ENCODE assay signal across 16 cellular contexts in genomic region chr11:101863361-101863760, GRCh38. TPM values are rescaled to one million over a fixed set of nuclear protein-coding genes. Genes with fewer than 3 reads are reported as not detected.
DNase-seq lines count a peak whose midpoint lies in the region; ATAC-seq, FAIRE-seq and TF ChIP-seq lines count a peak whose summit lies in the region.
"Had no signal": no experiment of that assay in that cellular context is flagged by ENCODE, and none has a peak within 500 bp of the region (broad histone marks: within the 10 kb centered on the region; RNA-seq: fewer than 3 reads in every experiment).

No MANE protein-coding gene starts in this region.

- H3K79me2 ChIP-seq in PC-3 (ENCODE audit: low read length) (no peaks in the 10 kb centered on the region), endothelial cell of umbilical vein (ENCODE audit: control insufficient read depth, insufficient read depth, low read length) (no peaks in the 10 kb centered on the region), neural progenitor cell (ENCODE audit: low read depth) (no peaks in the 10 kb centered on the region)

- H3K27me3 Mint-ChIP-seq in neural progenitor cell (ENCODE audit: insufficient read depth, low read depth) = no peaks in the 10 kb centered on the region
- H3K27me3 Mint-ChIP-seq: CD4-positive, CD25-positive, alpha-beta regulatory T cell had no signal

- no peak overlapping the region for H3K27ac Mint-ChIP-seq in neural progenitor cell
- H3K27ac Mint-ChIP-seq: CD4-positive, CD25-positive, alpha-beta regulatory T cell; natural killer cell had no signal

- CTCF ChIA-PET in PC-3 (lab: Charles Lee) (interaction anchor here (0.6 to 4.4 kb wide), 3 partner anchors 57 to 144 kb away, joined by 3 to 43 read pairs (median 16); no protein-coding TSS in a partner anchor), endothelial cell of umbilical vein (lab: Charles Lee) (interaction anchor here (0.7 to 10.9 kb wide), 13 partner anchors 14 to 803 kb away, joined by 3 to 621 read pairs (median 5); partner anchors contain the start of gene CEP126)

- dilution Hi-C loops in endothelial cell of umbilical vein (cut with MboI; ENCODE audit: extremely low pct_ligation_motif_present, low sequenced_read_pairs) = no loop called here

- H3K4me1 Mint-ChIP-seq in neural progenitor cell = peaks cover 5% of the 10 kb centered on the region
- H3K4me1 Mint-ChIP-seq: CD4-positive, CD25-positive, alpha-beta regulatory T cell; natural killer cell had no signal

- DNase-seq in AG20443 (ENCODE audit: low spot score) = peak; percentile 64
- DNase-seq in PC-3 = peak; percentile 82
- peak; percentile 76 for DNase-seq in endothelial cell of umbilical vein (ENCODE audit: low read depth, low spot score)
- DNase-seq in neural progenitor cell (ENCODE audit: low spot score) = no peak
- DNase-seq in testis = no peak
- no peak for DNase-seq in activated T-cell treated with anti-CD3 and anti-CD28 coated beads, Interleukin-2, amount 50 U/mL, for 48 hours
- DNase-seq: CD4-positive, CD25-positive, alpha-beta regulatory T cell; natural killer cell; NCI-H1105; NCI-H526 had no signal

- peaks cover 7% of the 10 kb centered on the region for H3K9me3 Mint-ChIP-seq in neural progenitor cell

- TF ChIP-seq POLR2A in endothelial cell of umbilical vein (IDR thresholded peaks at IDR 0.05; ENCODE audit: low read depth, low read length) = no peak
- no peak for TF ChIP-seq POLR2A in testis (IDR thresholded peaks at IDR 0.05)

- H3K9me1 ChIP-seq in endothelial cell of umbilical vein (replicated peaks; ENCODE audit: control insufficient read depth, extremely low read depth, insufficient read depth, low read length) = no peaks in the 10 kb centered on the region

- POLR2A ChIA-PET in PC-3 (lab: Charles Lee; ENCODE audit: unreplicated experiment) (no interaction called here), endothelial cell of umbilical vein (lab: Charles Lee) (interaction anchor here (1.2 kb wide), 2 partner anchors 50 to 51 kb away, joined by 6 to 7 read pairs; partner anchors contain the start of gene CEP126)

- 0 out of 2 replicates have a peak overlapping the region, but pooled peaks have one; percentile 5 for H3K4me3 ChIP-seq in PC-3 (ENCODE audit: low read length)
- H3K4me3 ChIP-seq in endothelial cell of umbilical vein (replicated peaks in 1 of 3; ENCODE audit: insufficient read depth in 1 of 3, low read depth in 1 of 3, low read length in 3 of 3) = no peak overlapping the region
- H3K4me3 ChIP-seq in neural progenitor cell = no peak overlapping the region
- no peak overlapping the region for H3K4me3 ChIP-seq in testis
- H3K4me3 ChIP-seq: ascending aorta, SK-N-MC had no signal

- ATAC-seq in PC-3 (peak; percentile 45), HG02852 (IDR thresholded peaks at IDR 0.05; ENCODE audit: unreplicated experiment) (no peak), HG03095 (IDR thresholded peaks at IDR 0.05; ENCODE audit: unreplicated experiment) (no peak)
- ATAC-seq: natural killer cell had no signal

- H3K9me2 ChIP-seq in PC-3 (replicated peaks; ENCODE audit: low read length) = no peaks in the 10 kb centered on the region

- H3K27me3 ChIP-seq in PC-3 (ENCODE audit: low read length) = no peaks in the 10 kb centered on the region
- no peaks in the 10 kb centered on the region for H3K27me3 ChIP-seq in endothelial cell of umbilical vein (ENCODE audit: control insufficient read depth in 2 of 2, insufficient read depth in 2 of 2, low read length in 2 of 2)
- no peaks in the 10 kb centered on the region for H3K27me3 ChIP-seq in neural progenitor cell
- H3K27me3 ChIP-seq in testis = no peaks in the 10 kb centered on the region
- H3K27me3 ChIP-seq: ascending aorta had no signal

- FAIRE-seq in endothelial cell of umbilical vein (lab: Jason Lieb, UNC) = peak; percentile 83
- FAIRE-seq: islet of Langerhans had no signal

- BruUV-seq in PC-3 (replicated peaks; lab: Mats Ljungman, UMichigan) (no TSS peak), endothelial cell of umbilical vein (replicated peaks; lab: Mats Ljungman, UMichigan) (no TSS peak)

- peaks cover 55% of the 10 kb centered on the region for H3K4me1 ChIP-seq in PC-3 (ENCODE audit: insufficient read depth, low read length)
- peaks cover 48% of the 10 kb centered on the region for H3K4me1 ChIP-seq in endothelial cell of umbilical vein (ENCODE audit: control insufficient read depth, extremely low read depth, insufficient read depth, low read length)
- H3K4me1 ChIP-seq in neural progenitor cell = peaks cover 3% of the 10 kb centered on the region
- peaks cover 9% of the 10 kb centered on the region for H3K4me1 ChIP-seq in testis
- H3K4me1 ChIP-seq: ascending aorta had no signal

- H3K4me3 Mint-ChIP-seq in neural progenitor cell = no peak overlapping the region
- H3K4me3 Mint-ChIP-seq: CD4-positive, CD25-positive, alpha-beta regulatory T cell; natural killer cell had no signal

- TF ChIP-seq CTCF in PC-3 (conservative IDR thresholded peaks at IDR 0.05; ENCODE audit: low read depth, low read length) (no peak), endothelial cell of umbilical vein (IDR thresholded peaks at IDR 0.05; ENCODE audit: extremely low read depth in 1 of 2, insufficient read depth in 1 of 2, low read depth in 1 of 2, low read length in 2 of 2) (no peak), neural progenitor cell (IDR thresholded peaks at IDR 0.05) (no peak), testis (IDR thresholded peaks at IDR 0.05) (no peak)

- no peaks in the 10 kb centered on the region for H3K36me3 Mint-ChIP-seq in neural progenitor cell
- H3K36me3 Mint-ChIP-seq: CD4-positive, CD25-positive, alpha-beta regulatory T cell; natural killer cell had no signal

- H3K4me2 ChIP-seq in PC-3 (ENCODE audit: low read length) (peak overlapping the region; percentile 46), endothelial cell of umbilical vein (ENCODE audit: insufficient read depth, low read length) (peak overlapping the region; percentile 23), neural progenitor cell (no peak overlapping the region)

- H3F3A ChIP-seq in PC-3 (ENCODE audit: low read length, unreplicated experiment) (peaks cover 8% of the 10 kb centered on the region), neural progenitor cell (ENCODE audit: low read depth) (no peaks in the 10 kb centered on the region)

- H3K36me3 ChIP-seq in PC-3 (ENCODE audit: low read depth, low read length) (no peaks in the 10 kb centered on the region), endothelial cell of umbilical vein (ENCODE audit: control insufficient read depth in 2 of 2, extremely low read depth in 1 of 2, insufficient read depth in 2 of 2, low read length in 2 of 2) (no peaks in the 10 kb centered on the region), neural progenitor cell (no peaks in the 10 kb centered on the region), testis (ENCODE audit: low read depth, missing control alignments) (no peaks in the 10 kb centered on the region)
- H3K36me3 ChIP-seq: ascending aorta had no signal

- H2AFZ ChIP-seq in PC-3 (ENCODE audit: low read length) (peak overlapping the region; percentile 12; the same call in 1 of the 2 replicates), endothelial cell of umbilical vein (ENCODE audit: low read depth, low read length) (no peak overlapping the region), neural progenitor cell (replicated peaks) (peak overlapping the region; percentile 80)

- intact Hi-C loops in PC-3 (cut with micrococcal nuclease) = loop anchor here (5.0 kb wide), 5 partner anchors 249 to 804 kb away; partner anchors contain the start of gene YAP1
- intact Hi-C loops in endothelial cell of umbilical vein (cut with micrococcal nuclease) = loop anchor here (1.0 to 10.0 kb wide), 6 partner anchors 10 to 483 kb away; partner anchors contain the start of gene BIRC2
- intact Hi-C loops in testis (cut with DNase I; ENCODE audit: low total_unique reads) = loop anchor here (10.0 kb wide), 1 partner anchor 141 kb away; no protein-coding TSS in a partner anchor

- H3K9ac ChIP-seq in PC-3 (ENCODE audit: low read length) (no peak overlapping the region), endothelial cell of umbilical vein (replicated peaks; ENCODE audit: extremely low read depth, insufficient read depth, low read length) (peak overlapping the region; percentile 68), neural progenitor cell (no peak overlapping the region)

- H4K20me1 ChIP-seq in PC-3 (ENCODE audit: low read length) (no peaks in the 10 kb centered on the region), endothelial cell of umbilical vein (replicated peaks; ENCODE audit: control insufficient read depth, extremely low read depth, insufficient read depth, low read length) (no peaks in the 10 kb centered on the region), neural progenitor cell (ENCODE audit: low read depth) (no peaks in the 10 kb centered on the region)

- H3K27ac ChIP-seq in PC-3 (ENCODE audit: low read length) (peak overlapping the region; percentile 57), endothelial cell of umbilical vein (ENCODE audit: insufficient read depth, low read depth, low read length) (peak overlapping the region; percentile 84), neural progenitor cell (no peak overlapping the region), testis (peak overlapping the region in 1 of 2 donors; percentile 5)
- H3K27ac ChIP-seq: ascending aorta, SK-N-MC had no signal

- no peaks in the 10 kb centered on the region for H3K9me3 ChIP-seq in PC-3 (ENCODE audit: low read length)
- H3K9me3 ChIP-seq in endothelial cell of umbilical vein (replicated peaks; ENCODE audit: control insufficient read depth, insufficient read depth, low read length) = no peaks in the 10 kb centered on the region
- no peaks in the 10 kb centered on the region for H3K9me3 ChIP-seq in neural progenitor cell (ENCODE audit: low read depth)
- H3K9me3 ChIP-seq in testis = no peaks in the 10 kb centered on the region
- H3K9me3 ChIP-seq: ascending aorta had no signal

RNA-seq across cellular contexts. Expression of gene CEP126, which starts 51.4 kb away (rescaled TPM):
- total RNA-seq in PC-3 (2014; rRNA removed) (1.0 and 2.5 TPM in 2 replicates), endothelial cell of umbilical vein (5.8 and 9.1 TPM in 2 replicates), neural progenitor cell (ENCODE audit: low replicate concordance) (1.5 and 2.2 TPM in 2 replicates), testis (10 to 100 TPM; 11.2 to 18.6 TPM)
- polyA plus RNA-seq in endothelial cell of umbilical vein (2.9 and 3.6 TPM in 2 replicates), testis (ENCODE audit: insufficient read depth, low read depth, low replicate concordance) (14.8 TPM)
- polyA plus RNA-seq in endothelial cell of umbilical vein (2011; cell fraction: cytosol; rRNA removed) = 3.9 and 4.1 TPM in 2 replicates
- polyA plus RNA-seq in endothelial cell of umbilical vein (2011; cell fraction: nucleus; rRNA removed) = 14.9 and 16.2 TPM in 2 replicates
- 10.6 and 13.2 TPM in 2 replicates for polyA plus RNA-seq in endothelial cell of umbilical vein (2012)
- 7.5 and 12.3 TPM in 2 replicates for polyA minus RNA-seq in endothelial cell of umbilical vein
- polyA minus RNA-seq in endothelial cell of umbilical vein (2011; cell fraction: cytosol; rRNA and poly(A)+ RNA removed) = 1.4 TPM
- 16.2 and 24.7 TPM in 2 replicates for polyA minus RNA-seq in endothelial cell of umbilical vein (2011; cell fraction: nucleus; rRNA and poly(A)+ RNA removed)

RNA-seq across cellular contexts. Expression of gene ANGPTL5, which starts 53.0 kb away (rescaled TPM):
- total RNA-seq in PC-3 (2014; rRNA removed) = not detected in 2 replicates
- not detected in 2 replicates for total RNA-seq in endothelial cell of umbilical vein
- polyA plus RNA-seq in endothelial cell of umbilical vein = 0.03 and 0.12 TPM in 2 replicates
- polyA plus RNA-seq in endothelial cell of umbilical vein (2011; cell fraction: cytosol; rRNA removed) = 0.12 and 0.18 TPM in 2 replicates
- polyA plus RNA-seq in endothelial cell of umbilical vein (2011; cell fraction: nucleus; rRNA removed) = 0.07 and 0.22 TPM in 2 replicates
- polyA plus RNA-seq in endothelial cell of umbilical vein (2012) = 0.07 and 0.14 TPM in 2 replicates
- polyA minus RNA-seq in endothelial cell of umbilical vein = not detected in 2 replicates
- polyA minus RNA-seq in endothelial cell of umbilical vein (2011; cell fraction: cytosol; rRNA and poly(A)+ RNA removed) = not detected
- polyA minus RNA-seq in endothelial cell of umbilical vein (2011; cell fraction: nucleus; rRNA and poly(A)+ RNA removed) = not detected in 2 replicates
- total RNA-seq in neural progenitor cell (ENCODE audit: low replicate concordance) = not detected in 2 replicates
- total RNA-seq in testis = under 1 TPM; 0.31 to 0.62 TPM
- 0.74 TPM for polyA plus RNA-seq in testis (ENCODE audit: insufficient read depth, low read depth, low replicate concordance)
- total RNA-seq: ascending aorta; CD4-positive, CD25-positive, alpha-beta regulatory T cell; natural killer cell; urinary bladder had no signal

Comparison
In these comparisons a context has a peak if more than half of its experiments do, and no peak if none do; other contexts are left out.
1. DNase-seq: peak in AG20443 (single experiment), PC-3 (single experiment) and endothelial cell of umbilical vein (single experiment); none in neural progenitor cell (single experiment), testis (single experiment) and activated T-cell treated with anti-CD3 and anti-CD28 coated beads, Interleukin-2, amount 50 U/mL, for 48 hours (0 of 2).